In genomic region chr9:131733601-131734061, GRCh38 we compare ENCODE assay signal across 8 cellular contexts. TPM values are rescaled to one million over a fixed set of nuclear protein-coding genes. Genes with fewer than 3 reads are reported as not detected.
DNase-seq lines count a peak whose midpoint lies in the region; ATAC-seq and TF ChIP-seq lines count a peak whose summit lies in the region.

No MANE protein-coding gene starts in this region.

- H3K9me3 ChIP-seq in BLaER1 treated with 17β-estradiol and CSF1 and Interleukin-3, amounts not matched to agents 10 nM and 100 nM (replicated peaks in 1 of 11), result no peaks in the 10 kb centered on the region

- H4K5ac ChIP-seq in mesendoderm (ENCODE audit: low read length), result no peak overlapping the region

- no peak overlapping the region for H3K4ac ChIP-seq in mesendoderm (ENCODE audit: low read depth, low read length)

- DNase-seq in HS-27A (ENCODE audit: low read depth) (peak; percentile 68), T-helper 2 cell (peak in 3 of 5 experiments; percentile 12 to 80 (median 50)), chondrocyte (ENCODE audit: low spot score) (peak; percentile 44), mesendoderm (peak; percentile 89), substantia nigra (lab: John Stamatoyannopoulos, UW) (no peak)

- H2AK5ac ChIP-seq in mesendoderm (ENCODE audit: low read length), result no peak overlapping the region

- WGBS in mesendoderm (ENCODE audit: extremely low coverage, insufficient coverage, low lambda C conversion rate), result no CpG with 5 or more reads among the region's 15 CpGs

- H3K56ac ChIP-seq in mesendoderm (ENCODE audit: low read length), result no peak overlapping the region

- peak overlapping the region; percentile 78 to 99 (median 98) for H3K9ac ChIP-seq in BLaER1 treated with 17β-estradiol and CSF1 and Interleukin-3, amounts not matched to agents 10 nM and 100 nM
- no peak overlapping the region for H3K9ac ChIP-seq in mesendoderm (ENCODE audit: low read length)

- peaks cover 68% of the 10 kb centered on the region for H3K79me2 ChIP-seq in mesendoderm (ENCODE audit: control insufficient read depth, insufficient read depth, low read length)

- H3K9me3 Mint-ChIP-seq in chondrocyte (ENCODE audit: low read depth), result no peaks in the 10 kb centered on the region

- no peaks in the 10 kb centered on the region for H3K27me3 ChIP-seq in BLaER1 treated with 17β-estradiol and CSF1 and Interleukin-3, amounts not matched to agents 10 nM and 100 nM
- no peaks in the 10 kb centered on the region for H3K27me3 ChIP-seq in mesendoderm (ENCODE audit: insufficient read depth, low read length, poor library complexity)

- H4K8ac ChIP-seq in mesendoderm (ENCODE audit: low read depth, low read length), result no peak overlapping the region

- peaks cover 27% of the 10 kb centered on the region for H3K79me1 ChIP-seq in mesendoderm (ENCODE audit: low read length)

- H3K27me3 Mint-ChIP-seq in chondrocyte (ENCODE audit: low read depth), result no peaks in the 10 kb centered on the region

- no peak overlapping the region for H2BK5ac ChIP-seq in mesendoderm (ENCODE audit: low read length)

- peak overlapping the region; percentile 31 for H3K4me3 Mint-ChIP-seq in chondrocyte (ENCODE audit: unreplicated experiment)

- no peak overlapping the region for H3K18ac ChIP-seq in mesendoderm (ENCODE audit: low read length)

- peak overlapping the region; percentile 91 to 99 (median 96) for H3K4me2 ChIP-seq in BLaER1 treated with 17β-estradiol and CSF1 and Interleukin-3, amounts not matched to agents 10 nM and 100 nM
- no peak overlapping the region for H3K4me2 ChIP-seq in mesendoderm (ENCODE audit: low read length)

- no peak for TF ChIP-seq CTCF in chondrocyte (IDR thresholded peaks at IDR 0.05)

- peak overlapping the region; percentile 33 to 90 (median 52); a peak in 18 of 20 replicates for H3K4me3 ChIP-seq in BLaER1 treated with 17β-estradiol and CSF1 and Interleukin-3, amounts not matched to agents 10 nM and 100 nM
- no peak overlapping the region for H3K4me3 ChIP-seq in mesendoderm (ENCODE audit: low read length)

- peak overlapping the region; percentile 84 to 99 (median 94) for H3K27ac ChIP-seq in BLaER1 treated with 17β-estradiol and CSF1 and Interleukin-3, amounts not matched to agents 10 nM and 100 nM
- H3K27ac ChIP-seq in mesendoderm (ENCODE audit: low read depth, low read length), result no peak overlapping the region
- H3K27ac ChIP-seq in substantia nigra (ENCODE audit: low read depth, low read length, poor library complexity, severe bottlenecking), result no peak overlapping the region

- ATAC-seq in HG03432 (IDR thresholded peaks at IDR 0.05; ENCODE audit: unreplicated experiment) (no peak), GM21528 (IDR thresholded peaks at IDR 0.05; ENCODE audit: low FRiP score, unreplicated experiment) (no peak)

- peak overlapping the region; percentile 94 for H3K27ac Mint-ChIP-seq in chondrocyte (ENCODE audit: unreplicated experiment)

- no peak overlapping the region for H2BK120ac ChIP-seq in mesendoderm (ENCODE audit: low read depth, low read length)

- peaks cover 90 to 100% (median 97%) of the 10 kb centered on the region in 10 experiments for H3K4me1 ChIP-seq in BLaER1 treated with 17β-estradiol and CSF1 and Interleukin-3, amounts not matched to agents 10 nM and 100 nM
- peaks cover 11% of the 10 kb centered on the region for H3K4me1 ChIP-seq in mesendoderm (ENCODE audit: control insufficient read depth, low read depth, low read length)

- peaks cover 0 to 20% (median 0%) of the 10 kb centered on the region in 11 experiments; a peak in 5 of 22 replicates for H3K36me3 ChIP-seq in BLaER1 treated with 17β-estradiol and CSF1 and Interleukin-3, amounts not matched to agents 10 nM and 100 nM
- H3K36me3 ChIP-seq in mesendoderm (ENCODE audit: control insufficient read depth, insufficient read depth, low read length), result no peaks in the 10 kb centered on the region

- peaks cover 5 to 68% (median 32%) of the 10 kb centered on the region in 11 experiments; a peak in 14 of 22 replicates for H4K20me1 ChIP-seq in BLaER1 treated with 17β-estradiol and CSF1 and Interleukin-3, amounts not matched to agents 10 nM and 100 nM

- H3K4me1 Mint-ChIP-seq in chondrocyte (ENCODE audit: low read depth), result peaks cover 84% of the 10 kb centered on the region

- no peak overlapping the region for H3K23ac ChIP-seq in mesendoderm (ENCODE audit: low read length)

- peaks cover 2% of the 10 kb centered on the region for H3K36me3 Mint-ChIP-seq in chondrocyte (ENCODE audit: low read depth)

- no peak overlapping the region for H2BK15ac ChIP-seq in mesendoderm (replicated peaks; ENCODE audit: low read depth)

RNA-seq across cellular contexts. Expression of gene RAPGEF1, which starts 6.2 kb away (rescaled TPM):
- 65.4 to 77.3 TPM (median 73.1 TPM) in 3 replicates for total RNA-seq in chondrocyte
- polyA plus RNA-seq in mesendoderm (2013, experiment 1 of 2), result 43.2 TPM
- polyA plus RNA-seq in mesendoderm (2013, experiment 2 of 2), result 44.5 TPM

Comparison
In these comparisons a context has a peak if more than half of its experiments do, and no peak if none do; other contexts are left out.
1. H3K27ac ChIP-seq: peak in BLaER1 treated with 17β-estradiol and CSF1 and Interleukin-3, amounts not matched to agents 10 nM and 100 nM (11 of 11); none in mesendoderm (single experiment) and substantia nigra (single experiment).
2. DNase-seq: peak in HS-27A (single experiment), T-helper 2 cell (3 of 5), chondrocyte (single experiment) and mesendoderm (single experiment); none in substantia nigra (0 of 49).